Comparison of ENCODE assay signal across 9 cellular contexts in the genomic region with DNA sequence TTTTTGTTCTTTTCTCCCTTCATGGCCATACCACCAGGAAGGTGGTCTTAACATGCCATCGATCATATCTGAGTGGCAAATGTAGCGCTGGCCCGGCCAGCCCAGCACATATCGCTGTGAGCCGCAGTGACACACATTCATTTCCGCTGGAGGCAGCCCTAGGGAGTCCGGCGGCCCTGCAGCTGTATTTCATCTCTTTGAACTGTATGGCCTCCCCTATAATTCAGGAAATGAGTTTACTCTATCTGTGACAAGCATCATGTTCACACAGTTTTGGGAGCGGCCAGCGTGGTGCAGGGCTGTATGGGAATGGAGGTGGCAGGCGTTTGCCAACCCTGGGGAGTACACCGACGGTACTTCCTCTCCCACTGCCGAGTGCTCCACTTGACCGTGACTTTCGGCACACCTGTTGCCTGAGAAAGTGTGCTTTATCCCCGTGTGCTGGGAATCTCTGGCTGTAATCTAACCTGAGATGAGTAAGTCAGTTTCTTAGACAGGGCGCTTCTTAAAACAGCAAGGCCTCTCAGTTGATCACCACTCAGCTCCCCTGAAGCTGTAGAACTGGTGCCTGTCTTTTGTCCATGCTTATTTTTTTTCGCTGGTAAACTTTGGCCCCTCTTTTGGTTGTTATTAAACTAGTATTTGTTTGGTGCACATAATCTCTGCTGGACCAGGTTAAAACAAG.
A peak's percentile ranks its signal among the peaks of the same experiment; 100 is the strongest.
DNase-seq lines count a peak whose midpoint lies in the region; ATAC-seq and TF ChIP-seq lines count a peak whose summit lies in the region.
"Had no signal": no experiment of that assay in that cellular context is flagged by ENCODE, and none has a peak within 500 bp of the region (broad histone marks: within the 10 kb centered on the region; RNA-seq: fewer than 3 reads in every experiment).

No MANE protein-coding gene starts in this region.

- ATAC-seq in HG03457 (IDR thresholded peaks at IDR 0.05; ENCODE audit: unreplicated experiment): peak; percentile 79
- ATAC-seq in central memory CD8-positive, alpha-beta T cell (replicated peaks; ENCODE audit: extremely low read depth, poor library complexity, severe bottlenecking): peak; percentile 94

- WGBS in mammary epithelial cell (ENCODE audit: low coverage, missing lambda C conversion rate): 92% methylated on average over 16 of the region's 19 CpGs

- H3K4me3 ChIP-seq in mammary epithelial cell (replicated peaks in 1 of 3; ENCODE audit: insufficient read depth in 1 of 3, low read depth in 2 of 3, low read length in 3 of 3): no peak overlapping the region
- H3K4me3 ChIP-seq: skin epidermis had no signal

- no peak for DNase-seq in MCF 10A (ENCODE audit: unreplicated experiment)
- DNase-seq in mammary epithelial cell: no peak
- peak; percentile 43 for DNase-seq in T-helper 9 cell
- peak in 1 of 2 donors; percentile 27 for DNase-seq in central memory CD8-positive, alpha-beta T cell (ENCODE audit: low spot score in 2 of 2)
- DNase-seq in stimulated activated CD4-positive, alpha-beta T cell treated with anti-CD3 and anti-CD28 coated beads, Interleukin-1b, Interleukin-23, amount 100 ng/mL, for 48 hours: peak; percentile 62
- DNase-seq in AG08395 (ENCODE audit: low spot score): no peak
- DNase-seq in cerebellar cortex (ENCODE audit: low spot score): no peak

- H3K9ac ChIP-seq in mammary epithelial cell (ENCODE audit: insufficient read depth, low read length): no peak overlapping the region

- peak overlapping the region; percentile 63 for H3K27ac Mint-ChIP-seq in MCF 10A (ENCODE audit: low read depth, unreplicated experiment)
- H3K27ac Mint-ChIP-seq in central memory CD8-positive, alpha-beta T cell (ENCODE audit: low read depth): peak overlapping the region; percentile 83

- H3K79me2 ChIP-seq in mammary epithelial cell (ENCODE audit: insufficient read depth, low read length): no peaks in the 10 kb centered on the region

- no peaks in the 10 kb centered on the region for H3K4me1 ChIP-seq in mammary epithelial cell (ENCODE audit: insufficient read depth, low read length)

- no peaks in the 10 kb centered on the region for H3K9me3 Mint-ChIP-seq in MCF 10A (ENCODE audit: unreplicated experiment)
- H3K9me3 Mint-ChIP-seq in central memory CD8-positive, alpha-beta T cell: no peaks in the 10 kb centered on the region

- in situ Hi-C loops in mammary epithelial cell (cut with MboI; ENCODE audit: low sequenced_read_pairs in 2 of 2): no loop called here

- no peak overlapping the region for H2AFZ ChIP-seq in mammary epithelial cell (ENCODE audit: low read depth, low read length)

- no peaks in the 10 kb centered on the region for H3K27me3 Mint-ChIP-seq in MCF 10A (ENCODE audit: insufficient read depth, unreplicated experiment)
- no peaks in the 10 kb centered on the region for H3K27me3 Mint-ChIP-seq in central memory CD8-positive, alpha-beta T cell

- H3K27me3 ChIP-seq in mammary epithelial cell (ENCODE audit: insufficient read depth, low read length): no peaks in the 10 kb centered on the region

- no peaks in the 10 kb centered on the region for H3K36me3 Mint-ChIP-seq in MCF 10A (ENCODE audit: insufficient read depth, unreplicated experiment)
- H3K36me3 Mint-ChIP-seq in central memory CD8-positive, alpha-beta T cell (ENCODE audit: insufficient read depth): peaks cover 3% of the 10 kb centered on the region

- POLR2A ChIA-PET in MCF 10A (lab: Yijun Ruan, JAX): interaction anchor here (1.2 to 8.2 kb wide), 6 partner anchors 8 to 32 kb away, joined by 4 to 78 read pairs (median 12); no protein-coding TSS in a partner anchor

- no peak overlapping the region for H3K4me2 ChIP-seq in mammary epithelial cell (ENCODE audit: insufficient read depth, low read depth, low read length)

- intact Hi-C loops in MCF 10A (cut with micrococcal nuclease): no loop called here
- intact Hi-C loops in mammary epithelial cell (cut with micrococcal nuclease): no loop called here

- H3K27ac ChIP-seq in mammary epithelial cell (ENCODE audit: insufficient read depth, low read depth, low read length): no peak overlapping the region

- BruUV-seq in MCF 10A (replicated peaks; lab: Mats Ljungman, UMichigan) (no TSS peak), mammary epithelial cell (replicated peaks; lab: Mats Ljungman, UMichigan) (no TSS peak)

- H4K20me1 ChIP-seq in mammary epithelial cell (ENCODE audit: insufficient read depth, low read length): no peaks in the 10 kb centered on the region

- no peak overlapping the region for H3K4me3 Mint-ChIP-seq in MCF 10A (ENCODE audit: unreplicated experiment)
- H3K4me3 Mint-ChIP-seq in central memory CD8-positive, alpha-beta T cell: peak overlapping the region; percentile 54

- no peak for TF ChIP-seq CTCF in MCF 10A (IDR thresholded peaks at IDR 0.05; ENCODE audit: unreplicated experiment)
- TF ChIP-seq CTCF in mammary epithelial cell (conservative IDR thresholded peaks at IDR 0.05 in 1 of 2, IDR thresholded peaks at IDR 0.05 in 1 of 2; ENCODE audit: extremely low read depth in 1 of 2, insufficient read depth in 1 of 2, low read depth in 1 of 2, low read length in 2 of 2): no peak

- H3K9me3 ChIP-seq in mammary epithelial cell (replicated peaks; ENCODE audit: insufficient read depth, low read length): no peaks in the 10 kb centered on the region

- peaks cover 10% of the 10 kb centered on the region for H3K4me1 Mint-ChIP-seq in MCF 10A (ENCODE audit: insufficient read depth, unreplicated experiment)
- peaks cover 17% of the 10 kb centered on the region for H3K4me1 Mint-ChIP-seq in central memory CD8-positive, alpha-beta T cell

- no peaks in the 10 kb centered on the region for H3K36me3 ChIP-seq in mammary epithelial cell (ENCODE audit: insufficient read depth, low read length)

- CTCF ChIA-PET in MCF 10A (lab: Yijun Ruan, JAX): interaction anchor here (0.7 to 2.0 kb wide), 2 partner anchors 32 to 186 kb away, joined by 3 to 11 read pairs; no protein-coding TSS in a partner anchor
- CTCF ChIA-PET in mammary epithelial cell (lab: Charles Lee; ENCODE audit: low non-redundant PET): no interaction called here

- dilution Hi-C loops in mammary epithelial cell (cut with HindIII; ENCODE audit: low sequenced_read_pairs): loop anchor here (25.0 kb wide), 1 partner anchor 352 kb away; the partner anchor contains the start of gene SUMO4

Comparison
In these comparisons a context has a peak if more than half of its experiments do, and no peak if none do; other contexts are left out.
1. DNase-seq: peak in T-helper 9 cell (single experiment) and stimulated activated CD4-positive, alpha-beta T cell treated with anti-CD3 and anti-CD28 coated beads, Interleukin-1b, Interleukin-23, amount 100 ng/mL, for 48 hours (single experiment); none in MCF 10A (single experiment), mammary epithelial cell (single experiment), AG08395 (single experiment) and cerebellar cortex (single experiment).